ENCODE assay signal across 1 cellular context in genomic region chr3:72700106-72700505, GRCh38.
TF ChIP-seq lines count a peak whose summit lies in the region.

No MANE protein-coding gene starts in this region.

TF ChIP-seq in H1, 55 proteins besides CTCF, POLR2A, EP300 and RAD21 (continued from another document):
- no peak for TF ChIP-seq CHD7 (IDR thresholded peaks at IDR 0.05; ENCODE audit: insufficient replicate concordance, low read length)
